In genomic region chr1:42154685-42155084, GRCh38 we compare ENCODE assay signal across 33 cellular contexts. TPM values are rescaled to one million over a fixed set of nuclear protein-coding genes. Genes with fewer than 3 reads are reported as not detected.
"Had no signal": no experiment of that assay in that cellular context is flagged by ENCODE, and none has a peak within 500 bp of the region (broad histone marks: within the 10 kb centered on the region; RNA-seq: fewer than 3 reads in every experiment).

No MANE protein-coding gene starts in this region.

- H2AFZ ChIP-seq: neural progenitor cell, parathyroid adenoma had no signal

- H3K79me2 ChIP-seq: parathyroid adenoma had no signal

- DNase-seq: naive thymus-derived CD4-positive, alpha-beta T cell; natural killer cell; nucleus accumbens; ovary; posterior cingulate gyrus; psoas muscle; right cardiac atrium; right lobe of liver; spleen; stimulated activated CD4-positive, alpha-beta T cell treated with anti-CD3 and anti-CD28 coated beads, Interleukin-12 subunit alpha, Interleukin-12 subunit beta, amount 100 ng/mL, for 4 hours; stimulated activated CD4-positive, alpha-beta T cell treated with anti-CD3 and anti-CD28 coated beads, Interleukin-1b, Interleukin-23, amount 100 ng/mL, for 48 hours; stimulated activated CD4-positive, alpha-beta T cell treated with anti-CD3 and anti-CD28 coated beads, Interleukin-4, amount 100 ng/mL, for 1 hour; stimulated activated CD4-positive, alpha-beta T cell treated with anti-CD3 and anti-CD28 coated beads, Interleukin-4, amount 100 ng/mL, for 4 hours; stimulated activated CD8-positive, alpha-beta memory T cell treated with anti-CD3 and anti-CD28 coated beads, Interleukin-4, amount 100 ng/mL, for 48 hours; stimulated activated naive CD4-positive, alpha-beta T cell; stimulated activated naive CD8-positive, alpha-beta T cell treated with anti-CD3 and anti-CD28 coated beads, Interleukin-15, amount 100 ng/mL, for 72 hours; stimulated activated naive CD8-positive, alpha-beta T cell treated with anti-CD3 and anti-CD28 coated beads, Interleukin-15, Interleukin-2, amounts not matched to agents 100 U/mL and 50 U/mL, for 24 hours; substantia nigra; testis; tibial artery; transverse colon had no signal

- H3K27me3 ChIP-seq: neural progenitor cell, neutrophil, ovary, right lobe of liver, suprapubic skin, testis, transverse colon, vagina had no signal

- H3K36me3 ChIP-seq: neural progenitor cell, neutrophil, ovary, right lobe of liver, spleen, suprapubic skin, tibial artery, transverse colon, vagina had no signal

- ATAC-seq: naive thymus-derived CD4-positive, alpha-beta T cell; natural killer cell; psoas muscle; right lobe of liver; stimulated activated memory B cell treated with anti-CD40 and anti-IgM and Interleukin-4, amounts not matched to agents 10 μg/mL and 1 μg/mL and 100 μg/mL, for 72 hours; stimulated activated naive CD8-positive, alpha-beta T cell treated with anti-CD3 and anti-CD28 coated beads, Interleukin-15, amount 100 ng/mL, for 72 hours; stimulated activated naive CD8-positive, alpha-beta T cell treated with anti-CD3 and anti-CD28 coated beads, Interleukin-15, Interleukin-2, amounts not matched to agents 100 U/mL and 50 U/mL, for 24 hours had no signal

- H3K4me3 ChIP-seq: neural progenitor cell, ovary, psoas muscle, right lobe of liver, skin epidermis, smooth muscle cell, spleen, suprapubic skin, testis, tibial artery, transverse colon, vagina had no signal

- H3K9me3 ChIP-seq: neutrophil, ovary, psoas muscle, right lobe of liver, spleen, suprapubic skin, testis, tibial artery, transverse colon, vagina had no signal

- H3K4me2 ChIP-seq: neural progenitor cell, smooth muscle cell had no signal

- H3K4me1 ChIP-seq: neural progenitor cell, parathyroid adenoma, psoas muscle, spleen, testis, tibial artery, vagina had no signal

- H3K27ac ChIP-seq: neural progenitor cell, neutrophil, ovary, parathyroid adenoma, psoas muscle, right lobe of liver, skin epidermis, spleen, suprapubic skin, testis, tibial artery, transverse colon, vagina had no signal

RNA-seq across cellular contexts. Expression of gene GUCA2B, which starts 1.5 kb away (rescaled TPM):
- total RNA-seq: naive thymus-derived CD4-positive, alpha-beta T cell; natural killer cell; omental fat pad; ovary; psoas muscle; renal cortical epithelial cell; right cardiac atrium; smooth muscle cell; spleen; suprapubic skin; testis; ureter; vagina had no signal

RNA-seq across cellular contexts. Expression of gene GUCA2A, which starts 9.9 kb away (rescaled TPM):
- total RNA-seq: natural killer cell, omental fat pad, progenitor cell of endocrine pancreas, renal cortical epithelial cell, right cardiac atrium, right lobe of liver, smooth muscle cell, spleen, testis, ureter, vagina had no signal
